18 cellular contexts compared by ENCODE assay signal in the genomic region with DNA sequence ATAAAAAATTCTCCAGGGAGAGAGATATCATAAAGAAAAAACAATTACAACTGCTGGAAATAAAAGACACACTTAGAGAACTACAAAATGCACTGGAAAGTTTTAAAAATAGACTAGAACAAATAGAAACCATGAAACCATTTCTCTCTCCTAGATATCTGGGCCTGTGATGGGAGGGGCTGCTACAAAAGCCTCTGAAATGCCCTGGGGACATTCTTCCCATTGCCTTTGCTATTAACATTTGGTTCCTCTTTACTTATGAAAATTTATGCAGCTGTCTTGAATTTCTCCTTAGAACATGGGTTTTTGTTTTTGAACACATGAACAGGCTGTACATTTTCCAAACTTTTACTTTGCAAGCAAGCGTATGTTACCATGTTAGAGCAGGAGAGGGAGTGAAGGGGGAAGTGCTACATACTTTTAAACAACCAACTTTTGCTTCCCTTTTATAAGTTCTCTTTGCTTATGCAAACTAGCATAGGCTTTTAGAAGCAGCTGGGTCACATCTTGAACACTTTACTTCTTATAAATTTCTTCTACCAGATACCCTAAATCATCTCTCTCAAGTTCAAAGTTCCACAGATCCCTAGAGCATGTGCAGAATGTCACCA. TPM values are rescaled to one million over a fixed set of nuclear protein-coding genes. Genes with fewer than 3 reads are reported as not detected.
DNase-seq lines count a peak whose midpoint lies in the region; ATAC-seq lines count a peak whose summit lies in the region.
"Had no signal": no experiment of that assay in that cellular context is flagged by ENCODE, and none has a peak within 500 bp of the region (broad histone marks: within the 10 kb centered on the region; RNA-seq: fewer than 3 reads in every experiment).

No MANE protein-coding gene starts in this region.

- H2AFZ ChIP-seq in Karpas-422 (ENCODE audit: low read length) = no peak overlapping the region

- DNase-seq in CD1c-positive myeloid dendritic cell (ENCODE audit: extremely low spot score) (peak; percentile 63), Karpas-422 (peak; percentile 45), NOMO-1 treated with dmso at 0.1 percent for 144 hours (lab: John Stamatoyannopoulos, UW; ENCODE audit: unreplicated experiment) (peak; percentile 7), adipocyte (ENCODE audit: low read depth) (no peak), NCI-H2227 (lab: John Stamatoyannopoulos, UW; ENCODE audit: unreplicated experiment) (no peak)
- no peak for DNase-seq in stimulated activated naive CD8-positive, alpha-beta T cell treated with anti-CD3 and anti-CD28 coated beads, Interleukin-15, Interleukin-2, amounts not matched to agents 100 U/mL and 50 U/mL, for 24 hours
- DNase-seq: CD4-positive, alpha-beta T cell; DMS79; GDM1; NCI-H1436; NCI-H2029 treated with DMSO at 0.1 percent for 48 hours; NCI-H524 treated with DMSO at 0.1 percent for 48 hours; NK-92 treated with Interleukin-12 subunit alpha and Interleukin-12 subunit beta, amount 100 ng/mL, for 24 hours; Peyer's patch; SHP77 treated with DMSO at 0.1 percent for 48 hours; T-cell had no signal

- no peak for ATAC-seq in HG02852 (IDR thresholded peaks at IDR 0.05; ENCODE audit: unreplicated experiment)
- no peak for ATAC-seq in stimulated activated naive CD8-positive, alpha-beta T cell treated with anti-CD3 and anti-CD28 coated beads, Interleukin-15, Interleukin-2, amounts not matched to agents 100 U/mL and 50 U/mL, for 24 hours
- ATAC-seq: HCT116, T-cell had no signal

- no peaks in the 10 kb centered on the region for H3K9me2 ChIP-seq in Karpas-422 (replicated peaks; ENCODE audit: insufficient read depth, low read length)

- H3K9ac ChIP-seq in Karpas-422 (ENCODE audit: low read length) = no peak overlapping the region
- H3K9ac ChIP-seq in adipocyte (ENCODE audit: low read length) = no peak overlapping the region

- H3K4me1 ChIP-seq in Karpas-422 (ENCODE audit: low read length) (peaks cover 6% of the 10 kb centered on the region), adipocyte (ENCODE audit: control insufficient read depth, insufficient read depth, low read length) (peaks cover 21% of the 10 kb centered on the region)
- H3K4me1 ChIP-seq: Peyer's patch had no signal

- no peak overlapping the region for H3K4me3 ChIP-seq in Karpas-422 (ENCODE audit: low read length)
- H3K4me3 ChIP-seq in adipocyte (ENCODE audit: low read length) = peak overlapping the region; percentile 13
- H3K4me3 ChIP-seq: Peyer's patch had no signal

- H3K27ac ChIP-seq in Karpas-422 (ENCODE audit: low read length) = no peak overlapping the region
- H3K27ac ChIP-seq: Peyer's patch had no signal

- H3K27me3 ChIP-seq in Karpas-422 (ENCODE audit: low read length) (no peaks in the 10 kb centered on the region; the same call in 1 of the 2 replicates), adipocyte (replicated peaks; ENCODE audit: control insufficient read depth, insufficient read depth, low read length) (no peaks in the 10 kb centered on the region)
- H3K27me3 ChIP-seq: Peyer's patch had no signal

- no peak overlapping the region for H3K4me2 ChIP-seq in Karpas-422 (ENCODE audit: low read depth, low read length, poor library complexity, severe bottlenecking)

- H3K79me2 ChIP-seq in Karpas-422 (ENCODE audit: low read length) = no peaks in the 10 kb centered on the region

- H3K9me3 ChIP-seq in Karpas-422 (ENCODE audit: low read length) (no peaks in the 10 kb centered on the region; the same call in 1 of the 2 replicates), adipocyte (ENCODE audit: control insufficient read depth, low read length) (peaks cover 30% of the 10 kb centered on the region)
- H3K9me3 ChIP-seq: Peyer's patch had no signal

- H4K20me1 ChIP-seq in Karpas-422 (ENCODE audit: insufficient read depth, low read depth, low read length) = no peaks in the 10 kb centered on the region

- no peaks in the 10 kb centered on the region for H3K36me3 ChIP-seq in Karpas-422 (ENCODE audit: insufficient read depth, low read length)
- no peaks in the 10 kb centered on the region for H3K36me3 ChIP-seq in adipocyte (ENCODE audit: control insufficient read depth, insufficient read depth, low read length, severe bottlenecking)
- H3K36me3 ChIP-seq: Peyer's patch had no signal

RNA-seq across cellular contexts. Expression of gene PACRGL, which starts 47.9 kb away (rescaled TPM):
- 49.9 and 57.3 TPM in 2 replicates for total RNA-seq in Karpas-422 (2014; rRNA removed; shearing (Covaris generic); ENCODE audit: low replicate concordance)

Comparison
In these comparisons a context has a peak if more than half of its experiments do, and no peak if none do; other contexts are left out.
1. DNase-seq: peak in CD1c-positive myeloid dendritic cell (single experiment), Karpas-422 (single experiment) and NOMO-1 treated with dmso at 0.1 percent for 144 hours (single experiment); none in adipocyte (single experiment), stimulated activated naive CD8-positive, alpha-beta T cell treated with anti-CD3 and anti-CD28 coated beads, Interleukin-15, Interleukin-2, amounts not matched to agents 100 U/mL and 50 U/mL, for 24 hours (single experiment) and NCI-H2227 (single experiment).